17 cellular contexts compared by ENCODE assay signal in genomic region chr14:33404054-33404453, GRCh38.
A peak's percentile ranks its signal among the peaks of the same experiment; 100 is the strongest.
DNase-seq lines count a peak whose midpoint lies in the region; ATAC-seq, FAIRE-seq and TF ChIP-seq lines count a peak whose summit lies in the region.
"Had no signal": no experiment of that assay in that cellular context is flagged by ENCODE, and none has a peak within 500 bp of the region (broad histone marks: within the 10 kb centered on the region; RNA-seq: fewer than 3 reads in every experiment).

No MANE protein-coding gene starts in this region.

- H3K27me3 ChIP-seq in ACC112 (ENCODE audit: insufficient read depth, low read length) (peaks cover 6% of the 10 kb centered on the region; the same call in 1 of the 2 replicates), brain microvascular endothelial cell (replicated peaks) (no peaks in the 10 kb centered on the region), keratinocyte (ENCODE audit: control insufficient read depth, extremely low read depth, insufficient read depth, low read length) (no peaks in the 10 kb centered on the region), BE2C (no peaks in the 10 kb centered on the region)
- H3K27me3 ChIP-seq: SJSA1, vagina had no signal

- no peaks in the 10 kb centered on the region for H3K9me1 ChIP-seq in keratinocyte (ENCODE audit: control insufficient read depth, extremely low read depth, insufficient read depth, low read length)

- dilution Hi-C loops in keratinocyte (cut with MboI; ENCODE audit: extremely low pct_ligation_motif_present, low sequenced_read_pairs), result no loop called here

- peaks cover 2% of the 10 kb centered on the region for H3K9me3 ChIP-seq in keratinocyte (ENCODE audit: control insufficient read depth, low read depth, low read length)
- no peaks in the 10 kb centered on the region; the same call in 1 of the 2 replicates for H3K9me3 ChIP-seq in BE2C
- H3K9me3 ChIP-seq: vagina had no signal

- H3K4me2 ChIP-seq in keratinocyte (ENCODE audit: control insufficient read depth, extremely low read depth, insufficient read depth, low read depth, low read length), result no peak overlapping the region

- TF ChIP-seq CTCF in brain microvascular endothelial cell (IDR thresholded peaks at IDR 0.05; ENCODE audit: low read depth, low read length, missing control alignments), result no peak
- peak in 1 of 3 experiments; percentile 14 for TF ChIP-seq CTCF in keratinocyte (optimal IDR thresholded peaks at IDR 0.05 in 1 of 3, IDR thresholded peaks at IDR 0.05 in 1 of 3, conservative IDR thresholded peaks at IDR 0.05 in 1 of 3; ENCODE audit: extremely low read depth in 1 of 3, insufficient read depth in 2 of 3, low read length in 3 of 3)
- no peak for TF ChIP-seq CTCF in BE2C (IDR thresholded peaks at IDR 0.05; ENCODE audit: low read depth, low read length)

- in situ Hi-C loops in brain microvascular endothelial cell (cut with HindIII; ENCODE audit: low pct_ligation_motif_present, low sequenced_read_pairs), result no loop called here

- intact Hi-C loops in posterior vena cava (cut with DNase I), result no loop called here

- no peak overlapping the region for H3K9ac ChIP-seq in keratinocyte (ENCODE audit: control insufficient read depth, extremely low read depth, insufficient read depth, low read length)

- H3K27ac ChIP-seq in ACC112 (ENCODE audit: low read depth, low read length) (peak overlapping the region; percentile 34), brain microvascular endothelial cell (no peak overlapping the region), keratinocyte (ENCODE audit: control insufficient read depth, insufficient read depth, low read length) (no peak overlapping the region)
- H3K27ac ChIP-seq: SJSA1, vagina had no signal

- no peak overlapping the region for H2AFZ ChIP-seq in ACC112 (ENCODE audit: low read length, unreplicated experiment)
- no peak overlapping the region for H2AFZ ChIP-seq in keratinocyte (ENCODE audit: control insufficient read depth, low read length)

- H3K4me1 ChIP-seq in ACC112 (ENCODE audit: control insufficient read depth, insufficient read depth, low read length, unreplicated experiment), result peaks cover 12% of the 10 kb centered on the region
- no peaks in the 10 kb centered on the region for H3K4me1 ChIP-seq in keratinocyte (ENCODE audit: control insufficient read depth, extremely low read depth, insufficient read depth, low read length)
- H3K4me1 ChIP-seq in BE2C, result no peaks in the 10 kb centered on the region
- H3K4me1 ChIP-seq: SJSA1, vagina had no signal

- H3K79me2 ChIP-seq in ACC112 (ENCODE audit: control insufficient read depth, insufficient read depth, low read length, unreplicated experiment) (no peaks in the 10 kb centered on the region), keratinocyte (ENCODE audit: control insufficient read depth, insufficient read depth, low read length) (no peaks in the 10 kb centered on the region)

- H3K4me3 ChIP-seq in ACC112 (ENCODE audit: low read depth, low read length) (no peak overlapping the region), brain microvascular endothelial cell (ENCODE audit: low read depth, low read length) (no peak overlapping the region), keratinocyte (ENCODE audit: control insufficient read depth in 2 of 3, extremely low read depth in 1 of 3, insufficient read depth in 2 of 3, low read depth in 1 of 3, low read length in 3 of 3) (no peak overlapping the region), BE2C (ENCODE audit: low read depth, low read length) (no peak overlapping the region)
- H3K4me3 ChIP-seq: SJSA1, vagina had no signal

- no peak for ATAC-seq in HG03175 (IDR thresholded peaks at IDR 0.05; ENCODE audit: unreplicated experiment)

- DNase-seq in HT1080 (ENCODE audit: low read depth) (peak; percentile 82), brain microvascular endothelial cell (peak; percentile 71), keratinocyte (ENCODE audit: low read depth, low spot score) (peak; percentile 13), posterior vena cava (ENCODE audit: low spot score) (no peak), CD1c-positive myeloid dendritic cell (ENCODE audit: extremely low spot score) (no peak), BE2C (no peak)
- DNase-seq: activated CD4-positive, CD25-positive, alpha-beta regulatory T cell; anterior cingulate cortex; HCEC 1CT; islet precursor cell; NCI-H1436; NCI-H748 treated with DMSO at 0.1 percent for 48 hours had no signal

- H3K36me3 ChIP-seq in ACC112 (ENCODE audit: insufficient read depth, low read length) (no peaks in the 10 kb centered on the region), brain microvascular endothelial cell (replicated peaks) (no peaks in the 10 kb centered on the region), keratinocyte (ENCODE audit: control insufficient read depth in 2 of 2, extremely low read depth in 1 of 2, insufficient read depth in 2 of 2, low read length in 2 of 2) (no peaks in the 10 kb centered on the region), BE2C (no peaks in the 10 kb centered on the region)
- H3K36me3 ChIP-seq: SJSA1, vagina had no signal

- H4K20me1 ChIP-seq in keratinocyte (ENCODE audit: control insufficient read depth, extremely low read depth, insufficient read depth, low read length), result no peaks in the 10 kb centered on the region

- FAIRE-seq in keratinocyte (lab: Jason Lieb, UNC), result peak; percentile 43
- FAIRE-seq: endometrium had no signal

Comparison
In these comparisons a context has a peak if more than half of its experiments do, and no peak if none do; other contexts are left out.
1. DNase-seq: peak in HT1080 (single experiment), brain microvascular endothelial cell (single experiment) and keratinocyte (single experiment); none in posterior vena cava (single experiment), CD1c-positive myeloid dendritic cell (single experiment) and BE2C (single experiment).